21 cellular contexts compared by ENCODE assay signal in genomic region chr7:47586925-47587324, GRCh38. TPM values are rescaled to one million over a fixed set of nuclear protein-coding genes. Genes with fewer than 3 reads are reported as not detected.
DNase-seq lines count a peak whose midpoint lies in the region; ATAC-seq and TF ChIP-seq lines count a peak whose summit lies in the region.
"Had no signal": no experiment of that assay in that cellular context is flagged by ENCODE, and none has a peak within 500 bp of the region (broad histone marks: within the 10 kb centered on the region; RNA-seq: fewer than 3 reads in every experiment).

No MANE protein-coding gene starts in this region.

- H3K27me3 Mint-ChIP-seq in neural progenitor cell (ENCODE audit: insufficient read depth, low read depth): peaks cover 21% of the 10 kb centered on the region

- no peaks in the 10 kb centered on the region for H3K9me3 ChIP-seq in neural progenitor cell (ENCODE audit: low read depth)
- H3K9me3 ChIP-seq: upper lobe of left lung had no signal

- H3K36me3 Mint-ChIP-seq in neural progenitor cell: no peaks in the 10 kb centered on the region
- H3K36me3 Mint-ChIP-seq: CD4-positive, alpha-beta memory T cell; memory B cell had no signal

- no peak overlapping the region for H2AFZ ChIP-seq in neural progenitor cell (replicated peaks)

- H3F3A ChIP-seq in neural progenitor cell (ENCODE audit: low read depth): peaks cover 5% of the 10 kb centered on the region

- H3K4me1 ChIP-seq in neural progenitor cell: peaks cover 7% of the 10 kb centered on the region

- H3K4me3 Mint-ChIP-seq in neural progenitor cell: no peak overlapping the region
- H3K4me3 Mint-ChIP-seq: activated CD4-positive, alpha-beta T cell treated with anti-CD3 and anti-CD28 coated beads, Interleukin-2, amount 10 ng/mL, durations not matched to agents 24 days and 14 days; CD4-positive, alpha-beta memory T cell; memory B cell had no signal

- H3K36me3 ChIP-seq in neural progenitor cell: no peaks in the 10 kb centered on the region
- H3K36me3 ChIP-seq: upper lobe of left lung had no signal

- H3K79me2 ChIP-seq in neural progenitor cell (ENCODE audit: low read depth): no peaks in the 10 kb centered on the region

- no peaks in the 10 kb centered on the region for H4K20me1 ChIP-seq in neural progenitor cell (ENCODE audit: low read depth)

- H3K4me2 ChIP-seq in neural progenitor cell: no peak overlapping the region

- peak overlapping the region; percentile 68 for H3K27ac Mint-ChIP-seq in neural progenitor cell
- H3K27ac Mint-ChIP-seq: activated CD4-positive, alpha-beta T cell treated with anti-CD3 and anti-CD28 coated beads, Interleukin-2, amount 10 ng/mL, durations not matched to agents 24 days and 14 days; CD4-positive, alpha-beta memory T cell; memory B cell had no signal

- no peak for TF ChIP-seq CTCF in neural progenitor cell (IDR thresholded peaks at IDR 0.05)

- H3K4me1 Mint-ChIP-seq in neural progenitor cell: peaks cover 18% of the 10 kb centered on the region
- H3K4me1 Mint-ChIP-seq: activated CD4-positive, alpha-beta T cell treated with anti-CD3 and anti-CD28 coated beads, Interleukin-2, amount 10 ng/mL, durations not matched to agents 24 days and 14 days; CD4-positive, alpha-beta memory T cell had no signal

- H3K9me3 Mint-ChIP-seq in neural progenitor cell: peaks cover 6% of the 10 kb centered on the region
- H3K9me3 Mint-ChIP-seq: activated CD4-positive, alpha-beta T cell treated with anti-CD3 and anti-CD28 coated beads, Interleukin-2, amount 10 ng/mL, durations not matched to agents 24 days and 14 days; memory B cell had no signal

- ATAC-seq in GM19452 (IDR thresholded peaks at IDR 0.05; ENCODE audit: unreplicated experiment): no peak
- ATAC-seq: GM12878, SK-N-SH treated with all-trans-retinoic acid at 6 μM for 48 hours had no signal

- H3K4me3 ChIP-seq in neural progenitor cell: no peak overlapping the region
- H3K4me3 ChIP-seq: GM12878, upper lobe of left lung had no signal

- no peak overlapping the region for H3K9ac ChIP-seq in neural progenitor cell

- peak; percentile 42 to 69 for DNase-seq in NCI-H2081 (lab: John Stamatoyannopoulos, UW)
- DNase-seq in NCI-H2081 treated with DMSO at 0.1 percent for 48 hours (lab: John Stamatoyannopoulos, UW): no peak
- peak; percentile 38 for DNase-seq in NCI-H2171 (lab: John Stamatoyannopoulos, UW)
- peak; percentile 85 for DNase-seq in SHP77 treated with DMSO at 0.1 percent for 48 hours (lab: John Stamatoyannopoulos, UW)
- no peak for DNase-seq in neural progenitor cell (ENCODE audit: low spot score)
- no peak for DNase-seq in amniotic stem cell (lab: John Stamatoyannopoulos, UW)
- DNase-seq in NAMALWA (ENCODE audit: low spot score): no peak
- DNase-seq: activated CD4-positive, alpha-beta T cell treated with anti-CD3 and anti-CD28 coated beads, Interleukin-2, amount 10 ng/mL, durations not matched to agents 24 days and 14 days; activated naive CD4-positive, alpha-beta T cell treated with Interleukin-2 at 50 U/mL for 16 hours; CD4-positive, alpha-beta memory T cell; erythroblast; Kasumi-1; NCI-H1694 treated with DMSO at 0.1 percent for 48 hours; retina; stimulated activated naive CD4-positive, alpha-beta T cell treated with Interleukin-2 at 50 U/mL for 16 hours had no signal

- H3K27ac ChIP-seq in neural progenitor cell: no peak overlapping the region

- H3K27me3 ChIP-seq in neural progenitor cell: peaks cover 20% of the 10 kb centered on the region
- H3K27me3 ChIP-seq: upper lobe of left lung had no signal

RNA-seq across cellular contexts. Expression of gene TNS3, which starts 5.0 kb away (rescaled TPM):
- 15.0 and 21.8 TPM in 2 replicates for total RNA-seq in neural progenitor cell (ENCODE audit: low replicate concordance)
- total RNA-seq: A673 had no signal

Comparison
In these comparisons a context has a peak if more than half of its experiments do, and no peak if none do; other contexts are left out.
1. DNase-seq: peak in NCI-H2081 (2 of 2), NCI-H2171 (single experiment) and SHP77 treated with DMSO at 0.1 percent for 48 hours (single experiment); none in NCI-H2081 treated with DMSO at 0.1 percent for 48 hours (single experiment), neural progenitor cell (single experiment), amniotic stem cell (single experiment) and NAMALWA (single experiment).